ENCODE assay signal across 28 cellular contexts in the genomic region with DNA sequence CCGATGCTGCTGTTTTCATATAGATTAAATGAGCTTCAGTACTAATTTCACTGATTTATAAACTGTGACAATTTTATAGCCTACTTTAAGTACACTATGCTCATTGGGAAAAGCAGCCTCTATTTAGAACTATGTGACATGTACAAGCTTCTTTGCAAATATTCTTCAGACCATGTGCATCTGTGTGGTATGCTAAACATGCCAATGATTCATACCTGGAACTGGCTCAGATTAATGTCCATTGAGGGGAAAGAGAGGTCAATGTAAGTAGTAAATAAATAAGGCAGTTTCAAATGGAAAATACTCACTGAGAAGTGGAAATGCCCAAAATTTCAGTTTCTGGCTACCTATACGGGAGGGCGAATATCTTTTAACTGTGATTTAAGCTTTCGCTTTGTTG.
"Had no signal": no experiment of that assay in that cellular context is flagged by ENCODE, and none has a peak within 500 bp of the region (broad histone marks: within the 10 kb centered on the region; RNA-seq: fewer than 3 reads in every experiment).

No MANE protein-coding gene starts in this region.

- H3K4me1 Mint-ChIP-seq: activated CD4-positive, alpha-beta T cell treated with anti-CD3 and anti-CD28 coated beads, Interleukin-2, amount 10 ng/mL, durations not matched to agents 7 days and 5 days; activated naive CD4-positive, alpha-beta T cell treated with anti-CD3 and anti-CD28 coated beads, Interleukin-2, amount 10 ng/mL, durations not matched to agents 7 days and 5 days; naive thymus-derived CD8-positive, alpha-beta T cell; stimulated activated naive CD8-positive, alpha-beta T cell treated with anti-CD3 and anti-CD28 coated beads, Interleukin-15, amount 100 ng/mL, for 72 hours had no signal

- FAIRE-seq: TTC549 had no signal

- H3K4me3 ChIP-seq: colonic mucosa, dorsolateral prefrontal cortex, esophagus squamous epithelium, heart left ventricle, lower lobe of right lung, ovary, prostate gland, skin epidermis, tibial nerve had no signal

- H3K9me3 ChIP-seq: colonic mucosa, esophagus squamous epithelium, lower lobe of right lung, neutrophil, ovary, prostate gland, tibial nerve had no signal

- H3K4me3 Mint-ChIP-seq: activated CD4-positive, alpha-beta T cell treated with anti-CD3 and anti-CD28 coated beads, Interleukin-2, amount 10 ng/mL, durations not matched to agents 7 days and 5 days; activated naive CD4-positive, alpha-beta T cell treated with anti-CD3 and anti-CD28 coated beads, Interleukin-2, amount 10 ng/mL, durations not matched to agents 7 days and 5 days; activated T-cell treated with anti-CD3 and anti-CD28 coated beads, Interleukin-2, amount 50 U/mL, for 24 hours; effector memory CD8-positive, alpha-beta T cell; naive thymus-derived CD8-positive, alpha-beta T cell; stimulated activated naive CD8-positive, alpha-beta T cell treated with anti-CD3 and anti-CD28 coated beads, Interleukin-15, amount 100 ng/mL, for 72 hours had no signal

- H3K27ac ChIP-seq: colonic mucosa, esophagus squamous epithelium, heart left ventricle, lower lobe of right lung, neutrophil, ovary, prostate gland, skin epidermis, tibial nerve had no signal

- ATAC-seq: effector memory CD8-positive, alpha-beta T cell; heart left ventricle; left lobe of liver; lower lobe of right lung; naive thymus-derived CD8-positive, alpha-beta T cell; right cardiac atrium; stimulated activated naive CD8-positive, alpha-beta T cell treated with anti-CD3 and anti-CD28 coated beads, Interleukin-15, amount 100 ng/mL, for 72 hours had no signal

- H3K4me1 ChIP-seq: colonic mucosa, esophagus squamous epithelium, lower lobe of right lung, prostate gland, tibial nerve had no signal

- H3K36me3 ChIP-seq: colonic mucosa, esophagus squamous epithelium, heart left ventricle, lower lobe of right lung, neutrophil, ovary, prostate gland, tibial nerve, WERI-Rb-1 had no signal

- H3K36me3 Mint-ChIP-seq: activated naive CD4-positive, alpha-beta T cell treated with anti-CD3 and anti-CD28 coated beads, Interleukin-2, amount 10 ng/mL, durations not matched to agents 7 days and 5 days; naive thymus-derived CD8-positive, alpha-beta T cell had no signal

- H3K27me3 Mint-ChIP-seq: activated CD4-positive, alpha-beta T cell treated with anti-CD3 and anti-CD28 coated beads, Interleukin-2, amount 10 ng/mL, durations not matched to agents 7 days and 5 days; activated naive CD4-positive, alpha-beta T cell treated with anti-CD3 and anti-CD28 coated beads, Interleukin-2, amount 10 ng/mL, durations not matched to agents 7 days and 5 days; activated T-cell treated with anti-CD3 and anti-CD28 coated beads, Interleukin-2, amount 50 U/mL, for 24 hours; effector memory CD8-positive, alpha-beta T cell; naive thymus-derived CD8-positive, alpha-beta T cell; stimulated activated naive CD8-positive, alpha-beta T cell treated with anti-CD3 and anti-CD28 coated beads, Interleukin-15, amount 100 ng/mL, for 72 hours had no signal

- H3K27ac Mint-ChIP-seq: activated CD4-positive, alpha-beta T cell treated with anti-CD3 and anti-CD28 coated beads, Interleukin-2, amount 10 ng/mL, durations not matched to agents 7 days and 5 days; activated naive CD4-positive, alpha-beta T cell treated with anti-CD3 and anti-CD28 coated beads, Interleukin-2, amount 10 ng/mL, durations not matched to agents 7 days and 5 days; activated T-cell treated with anti-CD3 and anti-CD28 coated beads, Interleukin-2, amount 50 U/mL, for 24 hours; effector memory CD8-positive, alpha-beta T cell; naive thymus-derived CD8-positive, alpha-beta T cell; stimulated activated naive CD8-positive, alpha-beta T cell treated with anti-CD3 and anti-CD28 coated beads, Interleukin-15, amount 100 ng/mL, for 72 hours had no signal

- H3K27me3 ChIP-seq: colonic mucosa, dorsolateral prefrontal cortex, esophagus squamous epithelium, heart left ventricle, neutrophil, ovary, tibial nerve had no signal

- DNase-seq: activated CD4-positive, alpha-beta T cell treated with anti-CD3 and anti-CD28 coated beads, Interleukin-2, amount 10 ng/mL, durations not matched to agents 7 days and 5 days; activated CD4-positive, CD25-positive, alpha-beta regulatory T cell treated with anti-CD3 and anti-CD28 coated beads, Interleukin-2, amount 50 U/mL, for 72 hours; activated CD8-positive, alpha-beta memory T cell treated with anti-CD3 and anti-CD28 coated beads, Interleukin-2, amount 50 U/mL, for 4 hours; activated effector memory CD4-positive, alpha-beta T cell treated with Interleukin-2 at 50 U/mL for 16 hours; activated naive CD4-positive, alpha-beta T cell treated with anti-CD3 and anti-CD28 coated beads, Interleukin-2, amount 10 ng/mL, durations not matched to agents 7 days and 5 days; activated T-cell treated with anti-CD3 and anti-CD28 coated beads, Interleukin-2, amount 50 U/mL, for 24 hours; amygdala; colonic mucosa; dorsolateral prefrontal cortex; effector memory CD8-positive, alpha-beta T cell; esophagus squamous epithelium; heart left ventricle; islet precursor cell; lower lobe of right lung; mesendoderm; naive thymus-derived CD8-positive, alpha-beta T cell; ovary; right cardiac atrium; stimulated activated CD4-positive, alpha-beta T cell treated with anti-CD3 and anti-CD28 coated beads, Interleukin-1b, Interleukin-23, amount 100 ng/mL, for 48 hours; stimulated activated naive CD8-positive, alpha-beta T cell treated with anti-CD3 and anti-CD28 coated beads, Interleukin-15, amount 100 ng/mL, for 72 hours; T-helper 1 cell; WERI-Rb-1 had no signal
